Comparison of ENCODE assay signal across 13 cellular contexts in genomic region chr6:57242505-57242904, GRCh38. TPM values are rescaled to one million over a fixed set of nuclear protein-coding genes. Genes with fewer than 3 reads are reported as not detected.
DNase-seq lines count a peak whose midpoint lies in the region; ATAC-seq, FAIRE-seq and TF ChIP-seq lines count a peak whose summit lies in the region.
"Had no signal": no experiment of that assay in that cellular context is flagged by ENCODE, and none has a peak within 500 bp of the region (broad histone marks: within the 10 kb centered on the region; RNA-seq: fewer than 3 reads in every experiment).

No MANE protein-coding gene starts in this region.

- H3K4me3 ChIP-seq in fibroblast of villous mesenchyme (ENCODE audit: low read depth, low read length) (no peak overlapping the region), skeletal muscle satellite cell (ENCODE audit: low read length) (no peak overlapping the region)

- DNase-seq in HCEC 1CT (peak; percentile 100), RWPE1 (ENCODE audit: low spot score) (peak; percentile 44), fibroblast of villous mesenchyme (ENCODE audit: low read depth) (peak; percentile 98), NCI-H128 (lab: John Stamatoyannopoulos, UW; ENCODE audit: unreplicated experiment) (no peak), GM19239 (ENCODE audit: insufficient read length, low spot score) (no peak)
- DNase-seq: activated naive CD8-positive, alpha-beta T cell treated with anti-CD3 and anti-CD28 coated beads, Interleukin-2, amount 50 U/mL, for 24 hours; head of caudate nucleus; naive B cell; SHP77 treated with DMSO at 0.1 percent for 48 hours; stimulated activated CD4-positive, alpha-beta T cell treated with anti-CD3 and anti-CD28 coated beads, Interleukin-2, amount 100 ng/mL, for 24 hours had no signal

- H3K36me3 ChIP-seq in skeletal muscle satellite cell (ENCODE audit: insufficient read depth, low read length): no peaks in the 10 kb centered on the region

- H3K27me3 ChIP-seq in skeletal muscle satellite cell (ENCODE audit: control insufficient read depth, insufficient read depth, low read length): no peaks in the 10 kb centered on the region

- no peak for FAIRE-seq in GM19239 (lab: Jason Lieb, UNC)

- H3K27ac ChIP-seq in RWPE1: no peak overlapping the region

- no peaks in the 10 kb centered on the region for H3K9me3 ChIP-seq in skeletal muscle satellite cell (replicated peaks; ENCODE audit: low read length)

- H3K9ac ChIP-seq in skeletal muscle satellite cell (ENCODE audit: low read depth, low read length): peak overlapping the region; percentile 77

- TF ChIP-seq CTCF in RWPE1 (conservative IDR thresholded peaks at IDR 0.05; ENCODE audit: low read depth): no peak
- no peak for TF ChIP-seq CTCF in fibroblast of villous mesenchyme (IDR thresholded peaks at IDR 0.05; ENCODE audit: insufficient read depth, low read depth, low read length)

- ATAC-seq in GM18505 (IDR thresholded peaks at IDR 0.05; ENCODE audit: unreplicated experiment) (no peak), GM18870 (IDR thresholded peaks at IDR 0.05; ENCODE audit: unreplicated experiment) (no peak)
- ATAC-seq: activated naive CD8-positive, alpha-beta T cell treated with anti-CD3 and anti-CD28 coated beads, Interleukin-2, amount 50 U/mL, for 24 hours had no signal

- no peak overlapping the region for H3K4me2 ChIP-seq in skeletal muscle satellite cell (ENCODE audit: low read length)

- TF ChIP-seq POLR2A in GM18505 (IDR thresholded peaks at IDR 0.05; ENCODE audit: borderline replicate concordance, extremely low read depth, insufficient read depth, insufficient read length): no peak

- CTCF ChIA-PET in RWPE1 (lab: Yijun Ruan, JAX): no interaction called here

- H3K4me1 ChIP-seq in skeletal muscle satellite cell (ENCODE audit: control insufficient read depth, insufficient read depth, low read length): peaks cover 12% of the 10 kb centered on the region

- POLR2A ChIA-PET in RWPE1 (lab: Yijun Ruan, JAX; ENCODE audit: low non-redundant PET): no interaction called here

RNA-seq across cellular contexts. Expression of gene RAB23, which starts 20.4 kb away (rescaled TPM):
- 58.7 and 63.5 TPM in 2 replicates for total RNA-seq in fibroblast of villous mesenchyme
- 32.8 and 36.0 TPM in 2 replicates for total RNA-seq in skeletal muscle satellite cell (2012; rRNA removed)

Comparison
In these comparisons a context has a peak if more than half of its experiments do, and no peak if none do; other contexts are left out.
1. DNase-seq: peak in HCEC 1CT (single experiment), RWPE1 (single experiment) and fibroblast of villous mesenchyme (single experiment); none in NCI-H128 (single experiment) and GM19239 (single experiment).